In the genomic region with DNA sequence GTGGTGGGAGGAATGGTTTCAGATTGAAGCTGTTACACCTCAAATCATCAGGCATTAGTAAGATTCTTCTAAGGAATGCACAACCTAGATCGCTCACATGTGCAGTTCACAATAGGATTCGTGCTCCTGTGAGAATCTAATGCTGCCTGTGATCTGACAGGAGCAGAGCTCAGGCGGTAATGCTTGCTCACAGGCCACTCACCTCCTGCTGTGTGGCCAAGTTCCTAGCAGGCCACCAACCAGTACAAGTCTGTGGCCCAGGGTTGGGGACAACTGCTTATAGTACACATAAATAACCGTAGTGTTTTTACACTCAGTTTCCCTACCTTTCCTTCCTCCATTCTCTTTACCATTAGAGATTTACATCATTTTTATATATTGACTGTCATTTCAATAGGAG, we compare ENCODE assay signal across 3 cellular contexts.
TF ChIP-seq lines count a peak whose summit lies in the region.

No MANE protein-coding gene starts in this region.

TF ChIP-seq in GM23338, 12 proteins besides CTCF, POLR2A, EP300 and RAD21 (continued from another document and continues in another):
- TF ChIP-seq ZNF114 (CRISPR knock-in tag; IDR thresholded peaks at IDR 0.05) (no peak), POLR2AphosphoS5 (IDR thresholded peaks at IDR 0.05; ENCODE audit: low read depth) (no peak), JUNB (IDR thresholded peaks at IDR 0.05; ENCODE audit: unreplicated experiment) (no peak)
- TF ChIP-seq, protein P1, sequence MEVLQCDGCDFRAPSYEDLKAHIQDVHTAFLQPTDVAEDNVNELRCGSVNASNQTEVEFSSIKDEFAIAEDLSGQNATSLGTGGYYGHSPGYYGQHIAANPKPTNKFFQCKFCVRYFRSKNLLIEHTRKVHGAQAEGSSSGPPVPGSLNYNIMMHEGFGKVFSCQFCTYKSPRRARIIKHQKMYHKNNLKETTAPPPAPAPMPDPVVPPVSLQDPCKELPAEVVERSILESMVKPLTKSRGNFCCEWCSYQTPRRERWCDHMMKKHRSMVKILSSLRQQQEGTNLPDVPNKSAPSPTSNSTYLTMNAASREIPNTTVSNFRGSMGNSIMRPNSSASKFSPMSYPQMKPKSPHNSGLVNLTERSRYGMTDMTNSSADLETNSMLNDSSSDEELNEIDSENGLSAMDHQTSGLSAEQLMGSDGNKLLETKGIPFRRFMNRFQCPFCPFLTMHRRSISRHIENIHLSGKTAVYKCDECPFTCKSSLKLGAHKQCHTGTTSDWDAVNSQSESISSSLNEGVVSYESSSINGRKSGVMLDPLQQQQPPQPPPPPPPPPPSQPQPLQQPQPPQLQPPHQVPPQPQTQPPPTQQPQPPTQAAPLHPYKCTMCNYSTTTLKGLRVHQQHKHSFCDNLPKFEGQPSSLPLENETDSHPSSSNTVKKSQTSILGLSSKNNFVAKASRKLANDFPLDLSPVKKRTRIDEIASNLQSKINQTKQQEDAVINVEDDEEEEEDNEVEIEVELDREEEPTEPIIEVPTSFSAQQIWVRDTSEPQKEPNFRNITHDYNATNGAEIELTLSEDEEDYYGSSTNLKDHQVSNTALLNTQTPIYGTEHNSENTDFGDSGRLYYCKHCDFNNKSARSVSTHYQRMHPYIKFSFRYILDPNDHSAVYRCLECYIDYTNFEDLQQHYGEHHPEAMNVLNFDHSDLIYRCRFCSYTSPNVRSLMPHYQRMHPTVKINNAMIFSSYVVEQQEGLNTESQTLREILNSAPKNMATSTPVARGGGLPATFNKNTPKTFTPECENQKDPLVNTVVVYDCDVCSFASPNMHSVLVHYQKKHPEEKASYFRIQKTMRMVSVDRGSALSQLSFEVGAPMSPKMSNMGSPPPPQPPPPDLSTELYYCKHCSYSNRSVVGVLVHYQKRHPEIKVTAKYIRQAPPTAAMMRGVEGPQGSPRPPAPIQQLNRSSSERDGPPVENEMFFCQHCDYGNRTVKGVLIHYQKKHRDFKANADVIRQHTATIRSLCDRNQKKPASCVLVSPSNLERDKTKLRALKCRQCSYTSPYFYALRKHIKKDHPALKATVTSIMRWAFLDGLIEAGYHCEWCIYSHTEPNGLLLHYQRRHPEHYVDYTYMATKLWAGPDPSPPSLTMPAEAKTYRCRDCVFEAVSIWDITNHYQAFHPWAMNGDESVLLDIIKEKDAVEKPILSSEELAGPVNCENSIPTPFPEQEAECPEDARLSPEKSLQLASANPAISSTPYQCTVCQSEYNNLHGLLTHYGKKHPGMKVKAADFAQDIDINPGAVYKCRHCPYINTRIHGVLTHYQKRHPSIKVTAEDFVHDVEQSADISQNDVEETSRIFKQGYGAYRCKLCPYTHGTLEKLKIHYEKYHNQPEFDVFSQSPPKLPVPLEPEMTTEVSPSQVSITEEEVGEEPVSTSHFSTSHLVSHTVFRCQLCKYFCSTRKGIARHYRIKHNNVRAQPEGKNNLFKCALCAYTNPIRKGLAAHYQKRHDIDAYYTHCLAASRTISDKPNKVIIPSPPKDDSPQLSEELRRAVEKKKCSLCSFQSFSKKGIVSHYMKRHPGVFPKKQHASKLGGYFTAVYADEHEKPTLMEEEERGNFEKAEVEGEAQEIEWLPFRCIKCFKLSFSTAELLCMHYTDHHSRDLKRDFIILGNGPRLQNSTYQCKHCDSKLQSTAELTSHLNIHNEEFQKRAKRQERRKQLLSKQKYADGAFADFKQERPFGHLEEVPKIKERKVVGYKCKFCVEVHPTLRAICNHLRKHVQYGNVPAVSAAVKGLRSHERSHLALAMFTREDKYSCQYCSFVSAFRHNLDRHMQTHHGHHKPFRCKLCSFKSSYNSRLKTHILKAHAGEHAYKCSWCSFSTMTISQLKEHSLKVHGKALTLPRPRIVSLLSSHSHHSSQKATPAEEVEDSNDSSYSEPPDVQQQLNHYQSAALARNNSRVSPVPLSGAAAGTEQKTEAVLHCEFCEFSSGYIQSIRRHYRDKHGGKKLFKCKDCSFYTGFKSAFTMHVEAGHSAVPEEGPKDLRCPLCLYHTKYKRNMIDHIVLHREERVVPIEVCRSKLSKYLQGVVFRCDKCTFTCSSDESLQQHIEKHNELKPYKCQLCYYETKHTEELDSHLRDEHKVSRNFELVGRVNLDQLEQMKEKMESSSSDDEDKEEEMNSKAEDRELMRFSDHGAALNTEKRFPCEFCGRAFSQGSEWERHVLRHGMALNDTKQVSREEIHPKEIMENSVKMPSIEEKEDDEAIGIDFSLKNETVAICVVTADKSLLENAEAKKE (CRISPR knock-in tag; IDR thresholded peaks at IDR 0.05): no peak

TF ChIP-seq in H1, 55 proteins besides CTCF, POLR2A, EP300 and RAD21:
- no peak for TF ChIP-seq RXRA (IDR thresholded peaks at IDR 0.05; ENCODE audit: insufficient read depth, low read depth, low read length)
- TF ChIP-seq SAP30 (IDR thresholded peaks at IDR 0.05; ENCODE audit: insufficient read depth, insufficient replicate concordance, low read length): no peak
- TF ChIP-seq POLR2AphosphoS5 (IDR thresholded peaks at IDR 0.05; ENCODE audit: low read depth, low read length): no peak
- no peak for TF ChIP-seq RFX5 (IDR thresholded peaks at IDR 0.05; ENCODE audit: borderline replicate concordance, low read depth, low read length)
- no peak for TF ChIP-seq SP1 (IDR thresholded peaks at IDR 0.05; ENCODE audit: low read depth, low read length)
- no peak for TF ChIP-seq CBX8 (IDR thresholded peaks at IDR 0.05; ENCODE audit: borderline replicate concordance, low read depth, low read length)
- no peak for TF ChIP-seq KDM1A (IDR thresholded peaks at IDR 0.05; ENCODE audit: borderline replicate concordance, low read length)
- TF ChIP-seq BCL11A (IDR thresholded peaks at IDR 0.05; ENCODE audit: low read depth in 2 of 2, low read length in 2 of 2): no peak
- TF ChIP-seq NRF1 (IDR thresholded peaks at IDR 0.05; ENCODE audit: low read depth, low read length): no peak
- TF ChIP-seq, protein P2, sequence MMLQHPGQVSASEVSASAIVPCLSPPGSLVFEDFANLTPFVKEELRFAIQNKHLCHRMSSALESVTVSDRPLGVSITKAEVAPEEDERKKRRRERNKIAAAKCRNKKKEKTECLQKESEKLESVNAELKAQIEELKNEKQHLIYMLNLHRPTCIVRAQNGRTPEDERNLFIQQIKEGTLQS (IDR thresholded peaks at IDR 0.05; ENCODE audit: insufficient read depth, low read depth, low read length): no peak

TF ChIP-seq in SK-N-SH, 30 proteins besides CTCF, POLR2A, EP300 and RAD21 (continued from another document):
- TF ChIP-seq TCF12 (IDR thresholded peaks at IDR 0.05): no peak
- no peak for TF ChIP-seq SIN3A (IDR thresholded peaks at IDR 0.05; ENCODE audit: borderline replicate concordance, low read depth, low read length)
- TF ChIP-seq CHD2 (IDR thresholded peaks at IDR 0.05; ENCODE audit: low read length, partially characterized antibody): no peak
- TF ChIP-seq, protein P3, sequence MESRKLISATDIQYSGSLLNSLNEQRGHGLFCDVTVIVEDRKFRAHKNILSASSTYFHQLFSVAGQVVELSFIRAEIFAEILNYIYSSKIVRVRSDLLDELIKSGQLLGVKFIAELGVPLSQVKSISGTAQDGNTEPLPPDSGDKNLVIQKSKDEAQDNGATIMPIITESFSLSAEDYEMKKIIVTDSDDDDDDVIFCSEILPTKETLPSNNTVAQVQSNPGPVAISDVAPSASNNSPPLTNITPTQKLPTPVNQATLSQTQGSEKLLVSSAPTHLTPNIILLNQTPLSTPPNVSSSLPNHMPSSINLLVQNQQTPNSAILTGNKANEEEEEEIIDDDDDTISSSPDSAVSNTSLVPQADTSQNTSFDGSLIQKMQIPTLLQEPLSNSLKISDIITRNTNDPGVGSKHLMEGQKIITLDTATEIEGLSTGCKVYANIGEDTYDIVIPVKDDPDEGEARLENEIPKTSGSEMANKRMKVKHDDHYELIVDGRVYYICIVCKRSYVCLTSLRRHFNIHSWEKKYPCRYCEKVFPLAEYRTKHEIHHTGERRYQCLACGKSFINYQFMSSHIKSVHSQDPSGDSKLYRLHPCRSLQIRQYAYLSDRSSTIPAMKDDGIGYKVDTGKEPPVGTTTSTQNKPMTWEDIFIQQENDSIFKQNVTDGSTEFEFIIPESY (IDR thresholded peaks at IDR 0.05; ENCODE audit: borderline replicate concordance, low read depth): no peak
- no peak for TF ChIP-seq RFX5 (IDR thresholded peaks at IDR 0.05; ENCODE audit: low read length)
- no peak for TF ChIP-seq MXI1 (IDR thresholded peaks at IDR 0.05; ENCODE audit: low read depth, low read length)
- no peak for TF ChIP-seq FOXM1 (IDR thresholded peaks at IDR 0.05; ENCODE audit: low read depth)
